Comparison of ENCODE assay signal across 10 cellular contexts in genomic region chr5:18744441-18744840, GRCh38.
DNase-seq lines count a peak whose midpoint lies in the region; ATAC-seq, FAIRE-seq and TF ChIP-seq lines count a peak whose summit lies in the region.
"Had no signal": no experiment of that assay in that cellular context is flagged by ENCODE, and none has a peak within 500 bp of the region (broad histone marks: within the 10 kb centered on the region; RNA-seq: fewer than 3 reads in every experiment).

No MANE protein-coding gene starts in this region.

- H3K9me3 ChIP-seq in CD8-positive, alpha-beta memory T cell (ENCODE audit: low read length) = no peaks in the 10 kb centered on the region
- H3K9me3 ChIP-seq in PC-9 (ENCODE audit: insufficient read depth, low read depth) (no peaks in the 10 kb centered on the region), H1 (ENCODE audit: insufficient read depth in 2 of 2, low read depth in 1 of 2, low read length in 1 of 2) (peaks cover 2 to 10% of the 10 kb centered on the region in 2 experiments; a peak in 1 of 4 replicates), HepG2 (ENCODE audit: low read length) (no peaks in the 10 kb centered on the region)
- H3K9me3 ChIP-seq: mucosa of descending colon had no signal

- H2BK120ac ChIP-seq in H1 (replicated peaks; ENCODE audit: low read depth, low read length) = no peak overlapping the region

- ATAC-seq in GM19397 (IDR thresholded peaks at IDR 0.05; ENCODE audit: unreplicated experiment) (peak; percentile 5), HepG2 (no peak), GM21737 (IDR thresholded peaks at IDR 0.05; ENCODE audit: unreplicated experiment) (no peak)

- H3K9ac ChIP-seq in H1 (replicated peaks in 1 of 4; ENCODE audit: extremely low read depth in 1 of 4, low read depth in 3 of 4, low read length in 3 of 4) = no peak overlapping the region
- H3K9ac ChIP-seq in HepG2 (ENCODE audit: insufficient read depth, low read depth, low read length) = no peak overlapping the region

- H3K14ac ChIP-seq in H1 (ENCODE audit: insufficient read length) = no peak overlapping the region

- H3K36me3 Mint-ChIP-seq in CD8-positive, alpha-beta memory T cell = peaks cover 0 to 30% (median 4%) of the 10 kb centered on the region in 3 donors

- FAIRE-seq in H1 (lab: Jason Lieb, UNC) = no peak
- no peak for FAIRE-seq in HepG2 (lab: Jason Lieb, UNC)

- 0 out of 2 replicates have a peak overlapping the region, but pooled peaks have one; percentile 21 for H2BK12ac ChIP-seq in H1 (ENCODE audit: low read depth, low read length)

- BruUV-seq in PC-9 (replicated peaks; lab: Mats Ljungman, UMichigan) = no TSS peak
- no TSS peak for BruUV-seq in HepG2 (replicated peaks; lab: Mats Ljungman, UMichigan)

- no peak overlapping the region for H4K5ac ChIP-seq in H1 (ENCODE audit: insufficient read length, low read depth, low read length)

- intact Hi-C loops in PC-9 (cut with micrococcal nuclease; ENCODE audit: unreplicated experiment) = loop anchor here (10.0 kb wide), 2 partner anchors 570 to 790 kb away; no protein-coding TSS in a partner anchor
- intact Hi-C loops in HepG2 (cut with micrococcal nuclease; ENCODE audit: unreplicated experiment) = no loop called here

- TF ChIP-seq POLR2A in H1 (IDR thresholded peaks at IDR 0.05; ENCODE audit: control extremely low read depth in 1 of 2, low read depth in 2 of 2, low read length in 2 of 2) (no peak), HepG2 (IDR thresholded peaks at IDR 0.05; ENCODE audit: insufficient read depth in 1 of 2, low read depth in 2 of 2, low read length in 2 of 2) (no peak)

- peak overlapping the region; percentile 90 to 99 (median 97) for H3K4me3 Mint-ChIP-seq in CD8-positive, alpha-beta memory T cell

- H2BK15ac ChIP-seq in H1 (ENCODE audit: low read length) = no peak overlapping the region

- in situ Hi-C loops in HepG2 (cut with HindIII; ENCODE audit: extremely low pct_ligation_motif_present, low pct_unique_long_range_greater_than_20kb) = no loop called here

- H2BK5ac ChIP-seq in H1 (ENCODE audit: low read depth, low read length) = no peak overlapping the region

- H3K23ac ChIP-seq in H1 (ENCODE audit: insufficient read length) = no peak overlapping the region

- peaks cover 51% of the 10 kb centered on the region for H3K4me1 ChIP-seq in CD8-positive, alpha-beta memory T cell (ENCODE audit: insufficient read depth, low read length)
- H3K4me1 ChIP-seq in PC-9 (replicated peaks; ENCODE audit: insufficient read depth) (peaks cover 7% of the 10 kb centered on the region), H1 (replicated peaks in 1 of 4; ENCODE audit: control insufficient read depth in 3 of 4, insufficient read depth in 4 of 4, low read length in 3 of 4) (no peaks in the 10 kb centered on the region), HepG2 (ENCODE audit: insufficient read depth, low read length) (peaks cover 13% of the 10 kb centered on the region; the same call in 1 of the 2 replicates)

- H2AFZ ChIP-seq in PC-9 = no peak overlapping the region
- no peak overlapping the region for H2AFZ ChIP-seq in H1 (ENCODE audit: low read length)
- H2AFZ ChIP-seq in HepG2 (ENCODE audit: low read length) = no peak overlapping the region

- no peak for TF ChIP-seq CTCF in PC-9 (conservative IDR thresholded peaks at IDR 0.05)
- no peak for TF ChIP-seq CTCF in H1 (IDR thresholded peaks at IDR 0.05; ENCODE audit: control extremely low read depth in 1 of 3, insufficient read depth in 1 of 3, low read depth in 1 of 3, low read length in 3 of 3)
- TF ChIP-seq CTCF in HepG2 (CRISPR knock-in tag; IDR thresholded peaks at IDR 0.05) = no peak

- H2BK20ac ChIP-seq in H1 (ENCODE audit: low read length) = no peak overlapping the region; the same call in 1 of the 2 replicates

- TF ChIP-seq RAD21 in H1 (IDR thresholded peaks at IDR 0.05 in 1 of 2, conservative IDR thresholded peaks at IDR 0.05 in 1 of 2; ENCODE audit: low read depth in 2 of 2, low read length in 2 of 2) (no peak), HepG2 (CRISPR knock-in tag; IDR thresholded peaks at IDR 0.05) (no peak)

- H3K18ac ChIP-seq in H1 (ENCODE audit: extremely low read depth, low read length) = no peak overlapping the region

- no peak for TF ChIP-seq EP300 in H1 (IDR thresholded peaks at IDR 0.05; ENCODE audit: borderline replicate concordance in 1 of 2, low read depth in 2 of 2, low read length in 2 of 2)
- no peak for TF ChIP-seq EP300 in HepG2 (IDR thresholded peaks at IDR 0.05; ENCODE audit: low read depth in 2 of 2, low read length in 2 of 2)
- TF ChIP-seq EP300 in HepG2 (CRISPR knock-in tag; IDR thresholded peaks at IDR 0.05; ENCODE audit: borderline replicate concordance) = no peak

- H3K27me3 ChIP-seq in CD8-positive, alpha-beta memory T cell (ENCODE audit: insufficient read depth, low read length, poor library complexity, severe bottlenecking) = no peaks in the 10 kb centered on the region
- H3K27me3 ChIP-seq in PC-9 (ENCODE audit: insufficient read depth, low read depth) = no peaks in the 10 kb centered on the region
- H3K27me3 ChIP-seq in H1 (replicated peaks in 1 of 4; ENCODE audit: control insufficient read depth in 3 of 4, extremely low read depth in 1 of 4, insufficient read depth in 3 of 4, low read length in 3 of 4) = no peaks in the 10 kb centered on the region
- no peaks in the 10 kb centered on the region; a peak in 1 of 5 replicates for H3K27me3 ChIP-seq in HepG2 (ENCODE audit: control insufficient read depth in 1 of 2, insufficient read depth in 2 of 2, low read length in 2 of 2)

- no peaks in the 10 kb centered on the region for H3K36me3 ChIP-seq in CD8-positive, alpha-beta memory T cell (ENCODE audit: insufficient read depth, low read length)
- H3K36me3 ChIP-seq in PC-9 (ENCODE audit: low read depth) = no peaks in the 10 kb centered on the region
- H3K36me3 ChIP-seq in H1 (ENCODE audit: control insufficient read depth in 2 of 4, insufficient read depth in 4 of 4, low read length in 3 of 4) = no peaks in the 10 kb centered on the region; a peak in 1 of 8 replicates
- H3K36me3 ChIP-seq in HepG2 (replicated peaks in 1 of 2; ENCODE audit: control insufficient read depth in 1 of 2, insufficient read depth in 2 of 2, low read length in 2 of 2) = no peaks in the 10 kb centered on the region

- H3F3A ChIP-seq in PC-9 (ENCODE audit: insufficient read depth, low read depth) = peaks cover 4% of the 10 kb centered on the region; the same call in 1 of the 2 replicates

- 84% methylated on average over 3 of the region's 3 CpGs; no CpG with 5 or more reads in 1 of the 2 experiments for WGBS in H1 (ENCODE audit: extremely low coverage in 1 of 2, insufficient coverage in 1 of 2, insufficient read length in 1 of 2, insufficient replicate concordance in 2 of 2, low coverage in 1 of 2, low lambda C conversion rate in 2 of 2, missing lambda C conversion rate in 1 of 2), 2 experiments
- 79% methylated on average over 2 of the region's 3 CpGs for WGBS in HepG2 (ENCODE audit: low lambda C conversion rate)

- H3K4ac ChIP-seq in H1 (replicated peaks; ENCODE audit: insufficient read length, low read depth, low read length) = no peak overlapping the region

- H3K9me2 ChIP-seq in PC-9 (ENCODE audit: insufficient read depth) = no peaks in the 10 kb centered on the region

- no peak overlapping the region for H4K8ac ChIP-seq in H1 (ENCODE audit: extremely low read depth, insufficient read depth, low read length)

- H3K79me1 ChIP-seq in H1 (ENCODE audit: low read depth, low read length) = no peaks in the 10 kb centered on the region

- H4K20me1 ChIP-seq in PC-9 (ENCODE audit: insufficient read depth) = no peaks in the 10 kb centered on the region
- no peaks in the 10 kb centered on the region for H4K20me1 ChIP-seq in H1 (replicated peaks in 1 of 2; ENCODE audit: control insufficient read depth in 1 of 2, insufficient read depth in 2 of 2, low read length in 2 of 2)
- no peaks in the 10 kb centered on the region for H4K20me1 ChIP-seq in HepG2 (ENCODE audit: insufficient read depth, low read length)

- POLR2A ChIA-PET in CD8-positive, alpha-beta memory T cell (lab: Charles Lee) = no interaction called here
- POLR2A ChIA-PET in PC-9 (lab: Charles Lee; ENCODE audit: unreplicated experiment) = interaction anchor here (0.6 kb wide), 2 partner anchors 1605 to 1727 kb away, joined by 8 read pairs; no protein-coding TSS in a partner anchor
- POLR2A ChIA-PET in H1 (lab: Charles Lee; ENCODE audit: partially characterized antibody) = no interaction called here
- POLR2A ChIA-PET in HepG2 (lab: Yijun Ruan, JAX) = no interaction called here

- H3K56ac ChIP-seq in H1 (replicated peaks; ENCODE audit: insufficient read length, low read depth, low read length) = no peak overlapping the region

- H2AK5ac ChIP-seq in H1 (ENCODE audit: low read depth, low read length) = no peak overlapping the region

- H3K27ac Mint-ChIP-seq in CD8-positive, alpha-beta memory T cell = peak overlapping the region; percentile 93 to 99 (median 96)

- H3K27me3 Mint-ChIP-seq in CD8-positive, alpha-beta memory T cell = no peaks in the 10 kb centered on the region

- DNase-seq in CD8-positive, alpha-beta memory T cell = no peak
- no peak for DNase-seq in PC-9
- DNase-seq in H1 (ENCODE audit: low read depth in 1 of 2, low spot score in 2 of 2) = no peak
- no peak for DNase-seq in T-helper 9 cell
- DNase-seq in HepG2 (ENCODE audit: low spot score) = no peak
- no peak for DNase-seq in activated CD4-positive, CD25-positive, alpha-beta regulatory T cell (lab: John Stamatoyannopoulos, UW)
- DNase-seq: DMS 273 treated with DMSO at 0.1 percent for 48 hours had no signal

- peak overlapping the region; percentile 89 for H3K4me2 ChIP-seq in PC-9
- no peak overlapping the region for H3K4me2 ChIP-seq in H1 (ENCODE audit: insufficient read depth in 1 of 2, low read depth in 2 of 2, low read length in 2 of 2)
- H3K4me2 ChIP-seq in HepG2 (ENCODE audit: low read depth, low read length) = no peak overlapping the region

- H3K27ac ChIP-seq in CD8-positive, alpha-beta memory T cell (ENCODE audit: low read depth, low read length) = peak overlapping the region; percentile 76
- no peak overlapping the region for H3K27ac ChIP-seq in PC-9
- no peak overlapping the region for H3K27ac ChIP-seq in H1 (ENCODE audit: low read depth, low read length)
- H3K27ac ChIP-seq in HepG2 (ENCODE audit: extremely low read length, insufficient read depth, low read length) = no peak overlapping the region

- H3K4me3 ChIP-seq in CD8-positive, alpha-beta memory T cell (ENCODE audit: low read length) = peak overlapping the region; percentile 77
- H3K4me3 ChIP-seq in PC-9 (no peak overlapping the region), H1 (ENCODE audit: extremely low read depth in 1 of 4, insufficient read depth in 2 of 4, low read depth in 3 of 4, low read length in 4 of 4) (no peak overlapping the region), HepG2 (replicated peaks in 1 of 3; ENCODE audit: insufficient read depth in 1 of 3, low read depth in 2 of 3, low read length in 3 of 3) (no peak overlapping the region)
- H3K4me3 ChIP-seq: mucosa of descending colon had no signal

- no peak overlapping the region for H4K91ac ChIP-seq in H1 (replicated peaks; ENCODE audit: insufficient read length, low read length)

- H3K79me2 ChIP-seq in PC-9 (ENCODE audit: low read depth) (no peaks in the 10 kb centered on the region), H1 (ENCODE audit: control insufficient read depth in 1 of 2, insufficient read depth in 2 of 2, low read length in 2 of 2) (no peaks in the 10 kb centered on the region), HepG2 (ENCODE audit: insufficient read depth, low read length) (no peaks in the 10 kb centered on the region)

- no peaks in the 10 kb centered on the region for H3K9me3 Mint-ChIP-seq in CD8-positive, alpha-beta memory T cell

- H3K4me1 Mint-ChIP-seq in CD8-positive, alpha-beta memory T cell = peaks cover 60 to 69% (median 64%) of the 10 kb centered on the region in 3 donors

- no peaks in the 10 kb centered on the region for H3K23me2 ChIP-seq in H1 (ENCODE audit: low read depth, low read length)

- CTCF ChIA-PET in CD8-positive, alpha-beta memory T cell (lab: Charles Lee) = interaction anchor here (1.1 kb wide), 1 partner anchor 10 kb away, joined by 4 read pairs; no protein-coding TSS in a partner anchor
- CTCF ChIA-PET in PC-9 (lab: Charles Lee) (no interaction called here), H1 (lab: Charles Lee; ENCODE audit: partially characterized antibody) (no interaction called here), HepG2 (lab: Yijun Ruan, JAX; ENCODE audit: low intra/inter-chr PET ratio, low total read pairs) (no interaction called here)
